13 cellular contexts compared by ENCODE assay signal in genomic region chr5:55914141-55914413, GRCh38.
A peak's percentile ranks its signal among the peaks of the same experiment; 100 is the strongest.
DNase-seq lines count a peak whose midpoint lies in the region; ATAC-seq, FAIRE-seq and TF ChIP-seq lines count a peak whose summit lies in the region.
"Had no signal": no experiment of that assay in that cellular context is flagged by ENCODE, and none has a peak within 500 bp of the region (broad histone marks: within the 10 kb centered on the region; RNA-seq: fewer than 3 reads in every experiment).

No MANE protein-coding gene starts in this region.

- ATAC-seq in GM19438 (IDR thresholded peaks at IDR 0.05; ENCODE audit: low read depth, unreplicated experiment) = peak; percentile 92
- peak; percentile 92 for ATAC-seq in HG02798 (IDR thresholded peaks at IDR 0.05; ENCODE audit: poor library complexity, unreplicated experiment)
- ATAC-seq in HG03469 (IDR thresholded peaks at IDR 0.05; ENCODE audit: unreplicated experiment) = peak; percentile 78
- ATAC-seq in WTC11 = no peak
- ATAC-seq: PC-3 had no signal

- peak; percentile 60 for DNase-seq in DMS53 (lab: John Stamatoyannopoulos, UW)
- no peak for DNase-seq in WTC11 (ENCODE audit: low spot score)
- DNase-seq in H54 (ENCODE audit: insufficient read length, low spot score) = no peak
- DNase-seq in activated effector memory CD4-positive, alpha-beta T cell treated with Interleukin-2 at 50 U/mL for 16 hours = no peak
- DNase-seq in islet precursor cell = no peak
- DNase-seq: activated CD8-positive, alpha-beta memory T cell treated with anti-CD3 and anti-CD28 coated beads, Interleukin-2, amount 50 U/mL, for 48 hours; hypothalamus; midbrain; NCI-H2029; PC-3 had no signal

- no peak for FAIRE-seq in H54 (lab: Jason Lieb, UNC)

- no peaks in the 10 kb centered on the region for H3K4me1 Mint-ChIP-seq in WTC11

- no peak overlapping the region for H3K27ac Mint-ChIP-seq in WTC11

- POLR2A ChIA-PET in WTC11 (lab: Charles Lee) = interaction anchor here (0.6 kb wide), 1 partner anchor 90 kb away, joined by 3 read pairs; no protein-coding TSS in a partner anchor

- no peaks in the 10 kb centered on the region for H3K36me3 Mint-ChIP-seq in WTC11

- no peak overlapping the region for H3K4me3 Mint-ChIP-seq in WTC11

- TF ChIP-seq POLR2A in H54 (IDR thresholded peaks at IDR 0.05; ENCODE audit: low read depth, low read length) = no peak

- no peaks in the 10 kb centered on the region for H3K27me3 Mint-ChIP-seq in WTC11 (ENCODE audit: low read depth)

- H3K9me3 Mint-ChIP-seq in WTC11 = peaks cover 4% of the 10 kb centered on the region

- TF ChIP-seq CTCF in WTC11 (IDR thresholded peaks at IDR 0.05) = no peak

- CTCF ChIA-PET in WTC11 (lab: Charles Lee) = no interaction called here

TF ChIP-seq in WTC11, 78 proteins besides CTCF, POLR2A, EP300 and RAD21:
- TF ChIP-seq GABPB1 (CRISPR knock-in tag; IDR thresholded peaks at IDR 0.05) = no peak
- no peak for TF ChIP-seq SMAD4 (CRISPR knock-in tag; IDR thresholded peaks at IDR 0.05)
- TF ChIP-seq EMX1 (CRISPR knock-in tag; IDR thresholded peaks at IDR 0.05) = no peak
- no peak for TF ChIP-seq ZNF396 (CRISPR knock-in tag; IDR thresholded peaks at IDR 0.05; ENCODE audit: borderline replicate concordance)
- no peak for TF ChIP-seq ZNF423 (CRISPR knock-in tag; IDR thresholded peaks at IDR 0.05)
- no peak for TF ChIP-seq E2F1 (CRISPR knock-in tag; IDR thresholded peaks at IDR 0.05)
- no peak for TF ChIP-seq RORB (CRISPR knock-in tag; IDR thresholded peaks at IDR 0.05)
- no peak for TF ChIP-seq JAZF1 (CRISPR knock-in tag; IDR thresholded peaks at IDR 0.05)
- no peak for TF ChIP-seq ZNF671 (CRISPR knock-in tag; IDR thresholded peaks at IDR 0.05)
- no peak for TF ChIP-seq FOXK1 (CRISPR knock-in tag; IDR thresholded peaks at IDR 0.05)
- no peak for TF ChIP-seq SP1 (CRISPR knock-in tag; conservative IDR thresholded peaks at IDR 0.05)
